In genomic region chr1:230680300-230681025, GRCh38 we compare ENCODE assay signal across 18 cellular contexts. TPM values are rescaled to one million over a fixed set of nuclear protein-coding genes. Genes with fewer than 3 reads are reported as not detected.
DNase-seq lines count a peak whose midpoint lies in the region; ATAC-seq and TF ChIP-seq lines count a peak whose summit lies in the region.
"Had no signal": no experiment of that assay in that cellular context is flagged by ENCODE, and none has a peak within 500 bp of the region (broad histone marks: within the 10 kb centered on the region; RNA-seq: fewer than 3 reads in every experiment).

No MANE protein-coding gene starts in this region.

- ATAC-seq in left cardiac atrium (no peak), HG03354 (IDR thresholded peaks at IDR 0.05; ENCODE audit: poor library complexity, severe bottlenecking, unreplicated experiment) (no peak)
- ATAC-seq: GM12878 had no signal

- H3K27me3 ChIP-seq in cardiac muscle cell (no peaks in the 10 kb centered on the region), liver (ENCODE audit: control insufficient read depth in 4 of 4, insufficient read depth in 4 of 4, low read length in 3 of 4) (no peaks in the 10 kb centered on the region)
- H3K27me3 ChIP-seq in CD4-positive, alpha-beta memory T cell (ENCODE audit: insufficient read depth, low read length), result no peaks in the 10 kb centered on the region
- H3K27me3 ChIP-seq: BE2C, MG63 had no signal

- POLR2A ChIA-PET in CD4-positive, alpha-beta memory T cell (lab: Charles Lee; ENCODE audit: partially characterized antibody), result no interaction called here

- H3K4me3 ChIP-seq in cardiac muscle cell (no peak overlapping the region), liver (ENCODE audit: low read depth in 1 of 3, low read length in 3 of 3) (no peak overlapping the region)
- H3K4me3 ChIP-seq in CD4-positive, alpha-beta memory T cell (ENCODE audit: low read length in 2 of 2), result no peak overlapping the region
- H3K4me3 ChIP-seq: GM12878, MG63 had no signal

- TF ChIP-seq CTCF in cardiac muscle cell (IDR thresholded peaks at IDR 0.05; ENCODE audit: low read depth, low read length) (no peak), brain (conservative IDR thresholded peaks at IDR 0.05) (no peak), liver (IDR thresholded peaks at IDR 0.05; ENCODE audit: low read depth, low read length, missing input control) (no peak)

- H3K4me1 ChIP-seq in cardiac muscle cell (ENCODE audit: low read depth), result peaks cover 26% of the 10 kb centered on the region
- peaks cover 17 to 34% (median 25%) of the 10 kb centered on the region in 4 donors for H3K4me1 ChIP-seq in liver (ENCODE audit: control insufficient read depth in 4 of 4, insufficient read depth in 4 of 4, low read length in 3 of 4)
- H3K4me1 ChIP-seq in CD4-positive, alpha-beta memory T cell (ENCODE audit: insufficient read depth, low read length), result no peaks in the 10 kb centered on the region

- peaks cover 45% of the 10 kb centered on the region for H3K4me1 Mint-ChIP-seq in brain
- H3K4me1 Mint-ChIP-seq in CD4-positive, alpha-beta memory T cell, result peaks cover 0 to 4% (median under 1%) of the 10 kb centered on the region in 4 donors

- peak in 1 of 2 donors; percentile 11 for TF ChIP-seq RAD21 in liver (IDR thresholded peaks at IDR 0.05)

- DNase-seq in cardiac muscle cell (ENCODE audit: low read depth in 1 of 2, low spot score in 1 of 2), result no peak
- no peak for DNase-seq in left cardiac atrium
- no peak for DNase-seq in CD4-positive, alpha-beta memory T cell
- DNase-seq in RKO (ENCODE audit: low spot score), result no peak
- DNase-seq: BE2C; GDM1; GOT3; MG63; NCI-H1694 treated with DMSO at 0.1 percent for 48 hours; NCI-H2107; NCI-H526 treated with DMSO at 0.1 percent for 48 hours; NK-92 treated with Interleukin-12 subunit alpha and Interleukin-12 subunit beta, amount 100 ng/mL, for 24 hours; RPMI8226 had no signal

- peaks cover 80% of the 10 kb centered on the region for H3K36me3 Mint-ChIP-seq in brain
- peaks cover 62 to 87% of the 10 kb centered on the region in 2 donors for H3K36me3 Mint-ChIP-seq in CD4-positive, alpha-beta memory T cell

- peak overlapping the region in 3 of 5 experiments; percentile 58 to 86 (median 67) for H3K27ac Mint-ChIP-seq in brain
- no peak overlapping the region for H3K27ac Mint-ChIP-seq in CD4-positive, alpha-beta memory T cell

- peaks cover 45% of the 10 kb centered on the region for H3K36me3 ChIP-seq in cardiac muscle cell
- H3K36me3 ChIP-seq in liver (ENCODE audit: control insufficient read depth in 4 of 4, insufficient read depth in 3 of 4, low read depth in 1 of 4, low read length in 3 of 4), result peaks cover 1 to 28% (median 11%) of the 10 kb centered on the region in 4 donors
- peaks cover 52% of the 10 kb centered on the region for H3K36me3 ChIP-seq in CD4-positive, alpha-beta memory T cell (ENCODE audit: insufficient read depth, low read length)

- H3K9ac ChIP-seq in liver (ENCODE audit: low read depth in 1 of 2, low read length in 2 of 2), result no peak overlapping the region

- no peak overlapping the region for H3K4me3 Mint-ChIP-seq in brain
- H3K4me3 Mint-ChIP-seq in CD4-positive, alpha-beta memory T cell, result no peak overlapping the region

- peak overlapping the region; percentile 83 for H3K27ac ChIP-seq in cardiac muscle cell
- H3K27ac ChIP-seq in liver (ENCODE audit: low read depth in 1 of 2, low read length in 2 of 2), result peak overlapping the region; percentile 5 to 51
- no peak overlapping the region for H3K27ac ChIP-seq in CD4-positive, alpha-beta memory T cell (ENCODE audit: low read depth, low read length)

- 20% methylated on average over 4 of the region's 4 CpGs for whole genome bisulfite sequencing in liver

- intact Hi-C loops in left cardiac atrium (cut with DNase I), result no loop called here
- intact Hi-C loops in CD4-positive, alpha-beta memory T cell (cut with micrococcal nuclease), result no loop called here

- peaks cover 9 to 18% (median 13%) of the 10 kb centered on the region in 5 experiments for H3K9me3 Mint-ChIP-seq in brain
- peaks cover 0 to 3% (median 0%) of the 10 kb centered on the region in 8 donors for H3K9me3 Mint-ChIP-seq in CD4-positive, alpha-beta memory T cell

- CTCF ChIA-PET in CD4-positive, alpha-beta memory T cell (lab: Charles Lee; ENCODE audit: partially characterized antibody), result no interaction called here

- H3K27me3 Mint-ChIP-seq in brain, result no peaks in the 10 kb centered on the region
- H3K27me3 Mint-ChIP-seq in CD4-positive, alpha-beta memory T cell, result no peaks in the 10 kb centered on the region

- H3K9me3 ChIP-seq in cardiac muscle cell (ENCODE audit: low read depth), result no peaks in the 10 kb centered on the region
- H3K9me3 ChIP-seq in liver (ENCODE audit: control insufficient read depth in 4 of 4, low read length in 3 of 4), result no peaks in the 10 kb centered on the region
- no peaks in the 10 kb centered on the region for H3K9me3 ChIP-seq in CD4-positive, alpha-beta memory T cell (ENCODE audit: control insufficient read depth in 1 of 2, low read length in 2 of 2)
- H3K9me3 ChIP-seq: BE2C, MG63 had no signal

TF ChIP-seq in liver, 16 proteins besides CTCF, POLR2A, EP300 and RAD21 (continues in another document):
- peak; percentile 48 for TF ChIP-seq NR2F2 (IDR thresholded peaks at IDR 0.05)
- TF ChIP-seq MAX (IDR thresholded peaks at IDR 0.05), result peak; percentile 40
- peak; percentile 79 for TF ChIP-seq SP1 (IDR thresholded peaks at IDR 0.05)
- TF ChIP-seq, protein P1, sequence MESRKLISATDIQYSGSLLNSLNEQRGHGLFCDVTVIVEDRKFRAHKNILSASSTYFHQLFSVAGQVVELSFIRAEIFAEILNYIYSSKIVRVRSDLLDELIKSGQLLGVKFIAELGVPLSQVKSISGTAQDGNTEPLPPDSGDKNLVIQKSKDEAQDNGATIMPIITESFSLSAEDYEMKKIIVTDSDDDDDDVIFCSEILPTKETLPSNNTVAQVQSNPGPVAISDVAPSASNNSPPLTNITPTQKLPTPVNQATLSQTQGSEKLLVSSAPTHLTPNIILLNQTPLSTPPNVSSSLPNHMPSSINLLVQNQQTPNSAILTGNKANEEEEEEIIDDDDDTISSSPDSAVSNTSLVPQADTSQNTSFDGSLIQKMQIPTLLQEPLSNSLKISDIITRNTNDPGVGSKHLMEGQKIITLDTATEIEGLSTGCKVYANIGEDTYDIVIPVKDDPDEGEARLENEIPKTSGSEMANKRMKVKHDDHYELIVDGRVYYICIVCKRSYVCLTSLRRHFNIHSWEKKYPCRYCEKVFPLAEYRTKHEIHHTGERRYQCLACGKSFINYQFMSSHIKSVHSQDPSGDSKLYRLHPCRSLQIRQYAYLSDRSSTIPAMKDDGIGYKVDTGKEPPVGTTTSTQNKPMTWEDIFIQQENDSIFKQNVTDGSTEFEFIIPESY (IDR thresholded peaks at IDR 0.05), result peak; percentile 50
- peak; percentile 42 for TF ChIP-seq HNF4G (IDR thresholded peaks at IDR 0.05)
- peak; percentile 76 to 81 for TF ChIP-seq HNF4A (conservative IDR thresholded peaks at IDR 0.05)
- TF ChIP-seq RXRA (IDR thresholded peaks at IDR 0.05), result peak; percentile 68 to 84
- TF ChIP-seq, protein P2, sequence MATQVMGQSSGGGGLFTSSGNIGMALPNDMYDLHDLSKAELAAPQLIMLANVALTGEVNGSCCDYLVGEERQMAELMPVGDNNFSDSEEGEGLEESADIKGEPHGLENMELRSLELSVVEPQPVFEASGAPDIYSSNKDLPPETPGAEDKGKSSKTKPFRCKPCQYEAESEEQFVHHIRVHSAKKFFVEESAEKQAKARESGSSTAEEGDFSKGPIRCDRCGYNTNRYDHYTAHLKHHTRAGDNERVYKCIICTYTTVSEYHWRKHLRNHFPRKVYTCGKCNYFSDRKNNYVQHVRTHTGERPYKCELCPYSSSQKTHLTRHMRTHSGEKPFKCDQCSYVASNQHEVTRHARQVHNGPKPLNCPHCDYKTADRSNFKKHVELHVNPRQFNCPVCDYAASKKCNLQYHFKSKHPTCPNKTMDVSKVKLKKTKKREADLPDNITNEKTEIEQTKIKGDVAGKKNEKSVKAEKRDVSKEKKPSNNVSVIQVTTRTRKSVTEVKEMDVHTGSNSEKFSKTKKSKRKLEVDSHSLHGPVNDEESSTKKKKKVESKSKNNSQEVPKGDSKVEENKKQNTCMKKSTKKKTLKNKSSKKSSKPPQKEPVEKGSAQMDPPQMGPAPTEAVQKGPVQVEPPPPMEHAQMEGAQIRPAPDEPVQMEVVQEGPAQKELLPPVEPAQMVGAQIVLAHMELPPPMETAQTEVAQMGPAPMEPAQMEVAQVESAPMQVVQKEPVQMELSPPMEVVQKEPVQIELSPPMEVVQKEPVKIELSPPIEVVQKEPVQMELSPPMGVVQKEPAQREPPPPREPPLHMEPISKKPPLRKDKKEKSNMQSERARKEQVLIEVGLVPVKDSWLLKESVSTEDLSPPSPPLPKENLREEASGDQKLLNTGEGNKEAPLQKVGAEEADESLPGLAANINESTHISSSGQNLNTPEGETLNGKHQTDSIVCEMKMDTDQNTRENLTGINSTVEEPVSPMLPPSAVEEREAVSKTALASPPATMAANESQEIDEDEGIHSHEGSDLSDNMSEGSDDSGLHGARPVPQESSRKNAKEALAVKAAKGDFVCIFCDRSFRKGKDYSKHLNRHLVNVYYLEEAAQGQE (IDR thresholded peaks at IDR 0.05), result peak; percentile 22
- TF ChIP-seq EGR1 (IDR thresholded peaks at IDR 0.05; ENCODE audit: low read depth in 2 of 2), result peak in 1 of 2 donors; percentile 44
- TF ChIP-seq GABPA (IDR thresholded peaks at IDR 0.05 in 1 of 2, conservative IDR thresholded peaks at IDR 0.05 in 1 of 2), result no peak
- peak; percentile 42 to 68 for TF ChIP-seq JUND (IDR thresholded peaks at IDR 0.05)
- TF ChIP-seq FOXA2 (IDR thresholded peaks at IDR 0.05), result peak; percentile 70
- no peak for TF ChIP-seq TAF1 (conservative IDR thresholded peaks at IDR 0.05)
- peak; percentile 74 for TF ChIP-seq YY1 (IDR thresholded peaks at IDR 0.05)

RNA-seq across cellular contexts. Expression of gene AGT, which starts 33.5 kb away (rescaled TPM):
- total RNA-seq in cardiac muscle cell (16.3 and 16.6 TPM in 2 replicates), left cardiac atrium (100 to 1,000 TPM; 102 to 130 TPM), liver (1,000 to 10,000 TPM; 1,430 to 1,596 TPM)
- polyA plus RNA-seq in cardiac muscle cell (19.5 and 23.8 TPM in 2 replicates), brain (ENCODE audit: insufficient read depth, low read depth, low replicate concordance) (162 TPM), liver (1,000 to 10,000 TPM; 2,582 to 5,119 TPM)
- total RNA-seq in CD4-positive, alpha-beta memory T cell, result not detected
- not detected for polyA plus RNA-seq in CD4-positive, alpha-beta memory T cell
- total RNA-seq: OCI-LY7 had no signal
- polyA plus RNA-seq: GM12878 had no signal

RNA-seq across cellular contexts. Expression of gene COG2, which starts 38.2 kb away (rescaled TPM):
- total RNA-seq in cardiac muscle cell (23.2 and 25.7 TPM in 2 replicates), left cardiac atrium (10 to 100 TPM; 30.5 to 31.2 TPM), liver (10 to 100 TPM; 13.3 to 15.4 TPM)
- polyA plus RNA-seq in cardiac muscle cell (27.4 and 28.7 TPM in 2 replicates), brain (ENCODE audit: insufficient read depth, low read depth, low replicate concordance) (13.8 TPM), liver (10 to 100 TPM in 1 of 2 donors, 1 to 10 TPM in 1; 6.4 to 16.1 TPM)
- total RNA-seq in CD4-positive, alpha-beta memory T cell, result 10 to 100 TPM; 41.5 to 44.6 TPM
- 10 to 100 TPM; 28.8 to 30.7 TPM for polyA plus RNA-seq in CD4-positive, alpha-beta memory T cell

Comparison
In these comparisons a context has a peak if more than half of its experiments do, and no peak if none do; other contexts are left out.
1. H3K27ac Mint-ChIP-seq: peak in brain (3 of 5); none in CD4-positive, alpha-beta memory T cell (0 of 7).
2. RNA of gene AGT, which starts 33.5 kb away (total RNA-seq): 1,430 to 1,596 TPM in liver, 102 to 130 TPM in left cardiac atrium and 16.3 to 16.6 TPM in cardiac muscle cell; not detected in CD4-positive, alpha-beta memory T cell; every median in the first group is over 10 times any median in the second.